Comparison of ENCODE assay signal across 18 cellular contexts in genomic region chr13:88294368-88294767, GRCh38.
"Had no signal": no experiment of that assay in that cellular context is flagged by ENCODE, and none has a peak within 500 bp of the region (broad histone marks: within the 10 kb centered on the region; RNA-seq: fewer than 3 reads in every experiment).

No MANE protein-coding gene starts in this region.

- DNase-seq: KBM-7, MG63, NCI-H1092, NCI-H1105 treated with DMSO at 0.1 percent for 48 hours, NCI-H1436 treated with DMSO at 0.1 percent for 48 hours, NCI-H1694, NCI-H187 treated with DMSO at 0.1 percent for 48 hours, NCI-H2029 treated with DMSO at 0.1 percent for 48 hours, NCI-H2107, NCI-H2171 treated with DMSO at 0.1 percent for 48 hours, NCI-H226, NCI-H446, NCI-H510A, NCI-H524 treated with DMSO at 0.1 percent for 48 hours, NCI-H774, Right ventricle myocardium superior, RPMI8226, SIG-M5 had no signal
